1 cellular context compared by ENCODE assay signal in the genomic region with DNA sequence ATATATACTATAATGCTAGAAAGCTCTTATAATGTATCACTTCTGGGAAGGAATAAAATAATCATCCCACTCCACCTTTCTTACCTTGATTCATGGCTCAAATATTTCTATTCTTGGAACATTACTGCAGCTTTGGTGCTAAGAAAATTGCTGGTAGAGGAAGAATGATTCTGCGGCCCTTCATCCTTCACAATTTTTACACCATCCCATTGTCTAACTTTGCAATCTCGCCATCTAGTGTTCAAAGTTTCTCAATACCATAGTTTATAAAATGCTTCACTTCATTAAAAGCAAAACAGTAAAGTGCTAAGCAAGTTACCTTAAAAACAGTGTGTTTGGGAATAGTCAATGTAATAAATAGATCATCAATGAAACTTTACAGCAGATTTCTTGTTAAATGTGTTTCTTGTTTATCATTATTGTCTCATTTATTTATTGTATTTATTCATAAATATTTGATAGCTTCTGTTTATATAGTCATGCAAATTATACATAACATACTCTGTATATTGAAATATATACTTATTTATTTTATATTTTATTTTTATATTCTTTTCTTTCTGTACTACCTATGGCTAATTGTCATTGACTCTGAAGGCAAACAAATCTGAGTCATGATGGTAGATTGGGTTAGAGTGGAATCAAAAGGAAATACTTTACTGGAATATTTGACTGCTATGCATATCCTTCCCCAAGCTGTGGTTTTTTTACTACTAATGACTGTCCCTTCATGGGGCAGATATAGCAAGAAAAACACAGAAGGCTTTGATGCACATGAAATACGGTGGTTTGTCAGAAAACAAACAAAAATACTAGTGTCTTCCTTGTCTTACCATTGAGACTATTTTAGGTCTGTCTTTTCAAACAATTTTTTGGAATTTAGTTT.
TF ChIP-seq lines count a peak whose summit lies in the region.

No MANE protein-coding gene starts in this region.

TF ChIP-seq in GM23338, 12 proteins besides CTCF, POLR2A, EP300 and RAD21 (continued from another document):
- TF ChIP-seq, protein P1, sequence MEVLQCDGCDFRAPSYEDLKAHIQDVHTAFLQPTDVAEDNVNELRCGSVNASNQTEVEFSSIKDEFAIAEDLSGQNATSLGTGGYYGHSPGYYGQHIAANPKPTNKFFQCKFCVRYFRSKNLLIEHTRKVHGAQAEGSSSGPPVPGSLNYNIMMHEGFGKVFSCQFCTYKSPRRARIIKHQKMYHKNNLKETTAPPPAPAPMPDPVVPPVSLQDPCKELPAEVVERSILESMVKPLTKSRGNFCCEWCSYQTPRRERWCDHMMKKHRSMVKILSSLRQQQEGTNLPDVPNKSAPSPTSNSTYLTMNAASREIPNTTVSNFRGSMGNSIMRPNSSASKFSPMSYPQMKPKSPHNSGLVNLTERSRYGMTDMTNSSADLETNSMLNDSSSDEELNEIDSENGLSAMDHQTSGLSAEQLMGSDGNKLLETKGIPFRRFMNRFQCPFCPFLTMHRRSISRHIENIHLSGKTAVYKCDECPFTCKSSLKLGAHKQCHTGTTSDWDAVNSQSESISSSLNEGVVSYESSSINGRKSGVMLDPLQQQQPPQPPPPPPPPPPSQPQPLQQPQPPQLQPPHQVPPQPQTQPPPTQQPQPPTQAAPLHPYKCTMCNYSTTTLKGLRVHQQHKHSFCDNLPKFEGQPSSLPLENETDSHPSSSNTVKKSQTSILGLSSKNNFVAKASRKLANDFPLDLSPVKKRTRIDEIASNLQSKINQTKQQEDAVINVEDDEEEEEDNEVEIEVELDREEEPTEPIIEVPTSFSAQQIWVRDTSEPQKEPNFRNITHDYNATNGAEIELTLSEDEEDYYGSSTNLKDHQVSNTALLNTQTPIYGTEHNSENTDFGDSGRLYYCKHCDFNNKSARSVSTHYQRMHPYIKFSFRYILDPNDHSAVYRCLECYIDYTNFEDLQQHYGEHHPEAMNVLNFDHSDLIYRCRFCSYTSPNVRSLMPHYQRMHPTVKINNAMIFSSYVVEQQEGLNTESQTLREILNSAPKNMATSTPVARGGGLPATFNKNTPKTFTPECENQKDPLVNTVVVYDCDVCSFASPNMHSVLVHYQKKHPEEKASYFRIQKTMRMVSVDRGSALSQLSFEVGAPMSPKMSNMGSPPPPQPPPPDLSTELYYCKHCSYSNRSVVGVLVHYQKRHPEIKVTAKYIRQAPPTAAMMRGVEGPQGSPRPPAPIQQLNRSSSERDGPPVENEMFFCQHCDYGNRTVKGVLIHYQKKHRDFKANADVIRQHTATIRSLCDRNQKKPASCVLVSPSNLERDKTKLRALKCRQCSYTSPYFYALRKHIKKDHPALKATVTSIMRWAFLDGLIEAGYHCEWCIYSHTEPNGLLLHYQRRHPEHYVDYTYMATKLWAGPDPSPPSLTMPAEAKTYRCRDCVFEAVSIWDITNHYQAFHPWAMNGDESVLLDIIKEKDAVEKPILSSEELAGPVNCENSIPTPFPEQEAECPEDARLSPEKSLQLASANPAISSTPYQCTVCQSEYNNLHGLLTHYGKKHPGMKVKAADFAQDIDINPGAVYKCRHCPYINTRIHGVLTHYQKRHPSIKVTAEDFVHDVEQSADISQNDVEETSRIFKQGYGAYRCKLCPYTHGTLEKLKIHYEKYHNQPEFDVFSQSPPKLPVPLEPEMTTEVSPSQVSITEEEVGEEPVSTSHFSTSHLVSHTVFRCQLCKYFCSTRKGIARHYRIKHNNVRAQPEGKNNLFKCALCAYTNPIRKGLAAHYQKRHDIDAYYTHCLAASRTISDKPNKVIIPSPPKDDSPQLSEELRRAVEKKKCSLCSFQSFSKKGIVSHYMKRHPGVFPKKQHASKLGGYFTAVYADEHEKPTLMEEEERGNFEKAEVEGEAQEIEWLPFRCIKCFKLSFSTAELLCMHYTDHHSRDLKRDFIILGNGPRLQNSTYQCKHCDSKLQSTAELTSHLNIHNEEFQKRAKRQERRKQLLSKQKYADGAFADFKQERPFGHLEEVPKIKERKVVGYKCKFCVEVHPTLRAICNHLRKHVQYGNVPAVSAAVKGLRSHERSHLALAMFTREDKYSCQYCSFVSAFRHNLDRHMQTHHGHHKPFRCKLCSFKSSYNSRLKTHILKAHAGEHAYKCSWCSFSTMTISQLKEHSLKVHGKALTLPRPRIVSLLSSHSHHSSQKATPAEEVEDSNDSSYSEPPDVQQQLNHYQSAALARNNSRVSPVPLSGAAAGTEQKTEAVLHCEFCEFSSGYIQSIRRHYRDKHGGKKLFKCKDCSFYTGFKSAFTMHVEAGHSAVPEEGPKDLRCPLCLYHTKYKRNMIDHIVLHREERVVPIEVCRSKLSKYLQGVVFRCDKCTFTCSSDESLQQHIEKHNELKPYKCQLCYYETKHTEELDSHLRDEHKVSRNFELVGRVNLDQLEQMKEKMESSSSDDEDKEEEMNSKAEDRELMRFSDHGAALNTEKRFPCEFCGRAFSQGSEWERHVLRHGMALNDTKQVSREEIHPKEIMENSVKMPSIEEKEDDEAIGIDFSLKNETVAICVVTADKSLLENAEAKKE (CRISPR knock-in tag; IDR thresholded peaks at IDR 0.05), result no peak
- TF ChIP-seq ZNF114 (CRISPR knock-in tag; IDR thresholded peaks at IDR 0.05), result no peak
